ENCODE assay signal across 8 cellular contexts in the genomic region with DNA sequence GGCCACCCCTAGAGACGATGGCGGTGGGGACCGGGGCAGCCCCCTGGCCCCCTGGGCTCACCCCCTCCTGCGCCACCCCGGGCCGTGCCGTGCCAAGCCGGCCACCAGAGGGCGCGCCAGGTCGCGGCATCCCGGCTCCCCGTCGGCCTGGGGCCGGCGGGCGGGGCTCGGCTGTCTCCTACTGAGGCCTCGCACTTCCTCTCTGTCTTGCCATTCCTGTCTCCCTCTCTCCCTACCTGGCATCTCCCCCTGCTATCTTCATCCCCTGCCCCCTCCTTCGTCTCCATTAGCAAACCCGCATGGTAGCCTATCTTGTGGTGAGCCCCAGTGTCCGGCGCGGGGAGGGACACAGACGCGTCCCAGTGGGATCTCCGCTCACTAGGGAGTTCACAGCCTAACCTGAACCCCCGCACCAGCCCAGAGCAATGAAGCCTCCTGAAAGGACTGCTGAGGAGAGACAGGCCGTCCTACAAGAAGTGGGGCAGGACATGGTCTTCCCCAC.
DNase-seq lines count a peak whose midpoint lies in the region; ATAC-seq lines count a peak whose summit lies in the region.

No MANE protein-coding gene starts in this region.

- DNase-seq in NCI-H1417 (lab: John Stamatoyannopoulos, UW) (peak; percentile 38 to 51 (median 40)), NCI-H1417 treated with DMSO at 0.1 percent for 48 hours (lab: John Stamatoyannopoulos, UW) (no peak), NCI-H2107 treated with DMSO at 0.1 percent for 48 hours (lab: John Stamatoyannopoulos, UW; ENCODE audit: unreplicated experiment) (peak; percentile 24), cerebellar cortex (ENCODE audit: low spot score) (peak; percentile 58), kidney glomerular epithelial cell (lab: John Stamatoyannopoulos, UW) (peak; percentile 13)
- peak; percentile 84 for DNase-seq in activated CD4-positive, CD25-positive, alpha-beta regulatory T cell treated with anti-CD3 and anti-CD28 coated beads, Interleukin-2, amount 50 U/mL, for 72 hours
- peak; percentile 58 to 68 (median 60) for DNase-seq in stimulated activated CD4-positive, alpha-beta T cell treated with anti-CD3 and anti-CD28 coated beads, Interleukin-1b, Interleukin-23, amount 100 ng/mL, for 24 hours (ENCODE audit: low read depth in 4 of 4, low spot score in 1 of 4)

- ATAC-seq in HG02885 (IDR thresholded peaks at IDR 0.05; ENCODE audit: poor library complexity, unreplicated experiment) = peak; percentile 94
